In the genomic region with DNA sequence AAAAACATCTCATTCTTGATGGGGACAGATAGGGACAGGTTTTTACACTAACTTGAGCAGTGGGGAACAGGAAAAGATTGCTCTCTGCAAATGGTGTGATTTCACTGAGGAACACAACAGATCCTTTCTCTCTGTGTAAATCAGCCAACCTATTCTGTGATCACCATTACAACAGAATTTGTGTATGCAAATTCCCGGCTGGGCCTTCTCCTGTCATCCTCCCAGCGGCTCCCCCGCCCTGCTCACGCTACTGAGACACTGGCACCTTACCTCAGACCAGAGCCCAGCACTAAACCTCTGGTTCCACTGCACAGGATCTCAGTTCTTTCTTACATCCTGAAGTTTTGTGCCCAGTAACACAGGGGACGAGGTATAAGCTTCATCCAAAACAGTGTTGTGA, we compare ENCODE assay signal across 15 cellular contexts.
"Had no signal": no experiment of that assay in that cellular context is flagged by ENCODE, and none has a peak within 500 bp of the region (broad histone marks: within the 10 kb centered on the region; RNA-seq: fewer than 3 reads in every experiment).

No MANE protein-coding gene starts in this region.

- H3K4me3 ChIP-seq: right atrium auricular region, skin epidermis, tibial nerve, vagina had no signal

- H3K4me1 ChIP-seq: right atrium auricular region had no signal

- H3K27me3 Mint-ChIP-seq: activated CD4-positive, alpha-beta T cell treated with anti-CD3 and anti-CD28 coated beads for 36 hours; activated CD8-positive, alpha-beta T cell treated with anti-CD3 and anti-CD28 coated beads for 36 hours; activated naive CD8-positive, alpha-beta T cell treated with anti-CD3 and anti-CD28 coated beads for 36 hours had no signal

- H3K9me3 Mint-ChIP-seq: activated CD8-positive, alpha-beta T cell treated with anti-CD3 and anti-CD28 coated beads for 36 hours; activated naive CD8-positive, alpha-beta T cell treated with anti-CD3 and anti-CD28 coated beads for 36 hours; activated T-cell treated with anti-CD3 and anti-CD28 coated beads, Interleukin-2, amount 50 U/mL, for 72 hours had no signal

- H3K4me3 Mint-ChIP-seq: activated CD4-positive, alpha-beta T cell treated with anti-CD3 and anti-CD28 coated beads for 36 hours; activated CD8-positive, alpha-beta T cell treated with anti-CD3 and anti-CD28 coated beads for 36 hours; activated naive CD8-positive, alpha-beta T cell treated with anti-CD3 and anti-CD28 coated beads for 36 hours; activated T-cell treated with anti-CD3 and anti-CD28 coated beads, Interleukin-2, amount 50 U/mL, for 72 hours had no signal

- DNase-seq: activated CD4-positive, alpha-beta T cell treated with anti-CD3 and anti-CD28 coated beads for 36 hours; activated CD8-positive, alpha-beta memory T cell treated with anti-CD3 and anti-CD28 coated beads, Interleukin-2, amount 50 U/mL, for 4 hours; activated CD8-positive, alpha-beta T cell treated with anti-CD3 and anti-CD28 coated beads for 36 hours; activated gamma-delta T cell treated with Interleukin-2 at 50 U/mL for 16 hours; activated naive CD8-positive, alpha-beta T cell treated with anti-CD3 and anti-CD28 coated beads for 36 hours; activated T-cell treated with anti-CD3 and anti-CD28 coated beads, Interleukin-2, amount 50 U/mL, for 72 hours; dermis blood vessel endothelial cell; hypothalamus; kidney; left ventricle myocardium superior; mesendoderm had no signal

- H3K27ac ChIP-seq: right atrium auricular region, skin epidermis, tibial nerve, vagina had no signal

- ATAC-seq: activated CD4-positive, alpha-beta T cell treated with anti-CD3 and anti-CD28 coated beads for 36 hours; activated CD8-positive, alpha-beta T cell treated with anti-CD3 and anti-CD28 coated beads for 36 hours; activated T-cell treated with anti-CD3 and anti-CD28 coated beads, Interleukin-2, amount 50 U/mL, for 72 hours; left ventricle myocardium superior had no signal

- H3K9me3 ChIP-seq: right atrium auricular region, tibial nerve, vagina had no signal

- H3K27ac Mint-ChIP-seq: activated CD4-positive, alpha-beta T cell treated with anti-CD3 and anti-CD28 coated beads for 36 hours; activated CD8-positive, alpha-beta T cell treated with anti-CD3 and anti-CD28 coated beads for 36 hours; activated naive CD8-positive, alpha-beta T cell treated with anti-CD3 and anti-CD28 coated beads for 36 hours; activated T-cell treated with anti-CD3 and anti-CD28 coated beads, Interleukin-2, amount 50 U/mL, for 72 hours had no signal

- H3K27me3 ChIP-seq: right atrium auricular region, tibial nerve, vagina had no signal
